14 cellular contexts compared by ENCODE assay signal in the genomic region with DNA sequence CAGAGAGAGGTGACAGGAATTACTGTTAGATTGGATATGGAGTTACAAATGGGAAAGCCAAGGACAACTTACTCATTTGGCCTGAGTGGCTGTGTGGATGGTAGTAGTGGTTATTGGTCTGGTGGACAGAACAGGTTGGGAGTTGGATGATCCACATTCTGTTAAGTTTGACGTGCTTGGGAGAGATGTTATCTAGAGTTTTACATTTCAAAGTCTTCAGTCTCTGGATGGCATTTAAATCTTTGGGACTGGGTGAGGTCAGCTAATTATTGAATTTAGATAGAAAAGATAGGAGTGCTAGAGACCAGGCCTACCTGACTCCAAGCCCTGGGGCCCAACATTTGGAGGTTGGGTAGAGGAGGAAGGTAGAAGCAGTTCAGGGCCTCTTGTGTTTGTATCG.
"Had no signal": no experiment of that assay in that cellular context is flagged by ENCODE, and none has a peak within 500 bp of the region (broad histone marks: within the 10 kb centered on the region; RNA-seq: fewer than 3 reads in every experiment).

No MANE protein-coding gene starts in this region.

- H3K27me3 Mint-ChIP-seq: activated naive CD4-positive, alpha-beta T cell treated with anti-CD3 and anti-CD28 coated beads, Interleukin-2, amount 50 U/mL, for 24 hours had no signal

- H3K4me1 ChIP-seq: parathyroid adenoma had no signal

- H3K27ac Mint-ChIP-seq: neural progenitor cell had no signal

- H3K9me3 ChIP-seq: tibial artery had no signal

- H3K9me3 Mint-ChIP-seq: activated naive CD4-positive, alpha-beta T cell treated with anti-CD3 and anti-CD28 coated beads, Interleukin-2, amount 50 U/mL, for 24 hours; neural progenitor cell had no signal

- DNase-seq: activated CD4-positive, CD25-positive, alpha-beta regulatory T cell treated with anti-CD3 and anti-CD28 coated beads, Interleukin-2, amount 50 U/mL, for 72 hours; brain microvascular endothelial cell; dermis blood vessel endothelial cell; hippocampal formation; kidney glomerular epithelial cell; midbrain; retina; stimulated activated CD4-positive, alpha-beta T cell treated with anti-CD3 and anti-CD28 coated beads, Interleukin-4, amount 100 ng/mL, for 4 hours; SW 1271; T-helper 9 cell; tibial artery had no signal

- H3K4me3 Mint-ChIP-seq: activated naive CD4-positive, alpha-beta T cell treated with anti-CD3 and anti-CD28 coated beads, Interleukin-2, amount 50 U/mL, for 24 hours; neural progenitor cell had no signal

- H3K4me2 ChIP-seq: neural progenitor cell had no signal

- H3K36me3 ChIP-seq: brain microvascular endothelial cell, neural progenitor cell, tibial artery had no signal

- H3K4me3 ChIP-seq: neural progenitor cell, tibial artery had no signal

- H2AFZ ChIP-seq: neural progenitor cell, parathyroid adenoma had no signal

- H3K27ac ChIP-seq: brain microvascular endothelial cell, neural progenitor cell, parathyroid adenoma, tibial artery had no signal

- H3K27me3 ChIP-seq: brain microvascular endothelial cell, neural progenitor cell, tibial artery had no signal

- H3K9ac ChIP-seq: neural progenitor cell, parathyroid adenoma had no signal
